Comparison of ENCODE assay signal across 32 cellular contexts in the genomic region with DNA sequence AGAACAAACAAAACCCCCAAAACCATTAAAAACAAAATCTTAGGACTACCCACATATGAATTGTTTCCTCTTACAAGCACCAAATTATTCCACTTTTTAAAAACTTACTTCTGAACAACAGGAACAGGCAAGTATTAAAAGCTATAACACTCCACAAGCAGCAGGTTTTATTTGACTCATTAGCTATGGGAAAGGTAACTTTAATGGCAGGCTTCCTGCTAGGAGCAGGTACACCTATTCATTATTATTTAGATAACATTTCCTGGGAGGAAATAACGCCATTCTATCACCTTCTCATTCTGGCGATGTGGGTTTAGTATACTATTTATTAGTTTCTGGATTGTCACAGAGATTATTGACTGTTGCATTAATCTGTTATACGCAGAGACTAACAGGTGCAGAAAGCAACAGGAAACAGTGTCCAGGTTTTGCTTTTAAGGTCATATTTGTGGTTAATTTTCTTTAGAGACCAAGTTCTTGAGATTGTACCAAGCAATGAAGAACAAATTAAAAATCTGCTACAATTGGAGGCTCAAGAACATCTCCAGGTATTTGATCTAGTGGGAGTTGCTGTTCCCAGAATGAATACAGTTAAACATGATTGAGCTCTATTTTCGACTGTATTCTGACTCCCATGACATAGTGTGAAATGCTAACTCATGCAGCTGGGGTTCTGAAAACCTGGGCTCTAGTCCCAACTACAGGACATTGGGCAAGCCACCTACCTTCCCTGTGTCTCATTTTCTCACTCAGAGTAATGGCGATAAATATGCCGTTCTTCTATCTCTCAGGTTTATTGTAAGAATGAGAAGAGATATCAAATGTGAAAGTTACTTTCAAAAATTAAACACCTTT. TPM values are rescaled to one million over a fixed set of nuclear protein-coding genes. Genes with fewer than 3 reads are reported as not detected.
A peak's percentile ranks its signal among the peaks of the same experiment; 100 is the strongest.
DNase-seq lines count a peak whose midpoint lies in the region; ATAC-seq, FAIRE-seq and TF ChIP-seq lines count a peak whose summit lies in the region.
"Had no signal": no experiment of that assay in that cellular context is flagged by ENCODE, and none has a peak within 500 bp of the region (broad histone marks: within the 10 kb centered on the region; RNA-seq: fewer than 3 reads in every experiment).

No MANE protein-coding gene starts in this region.

- 18% methylated on average over 6 of the region's 6 CpGs for WGBS in K562 (ENCODE audit: insufficient coverage, low coverage, missing lambda C conversion rate)
- WGBS in small intestine, 3 donors, result 51 to 66% (median 56%) methylated on average over 6 of the region's 6 CpGs

- POLR2A ChIA-PET in K562 (lab: Yijun Ruan, JAX), result interaction anchor here (0.6 kb wide), 1 partner anchor 28 kb away, joined by 3 read pairs; no protein-coding TSS in a partner anchor

- no peak for TF ChIP-seq RAD21 in K562 (CRISPR knock-in tag; conservative IDR thresholded peaks at IDR 0.05 in 1 of 2, IDR thresholded peaks at IDR 0.05 in 1 of 2)

- intact Hi-C loops in K562 (cut with micrococcal nuclease), result no loop called here

- no peak overlapping the region for H3K4me3 Mint-ChIP-seq in activated naive CD8-positive, alpha-beta T cell treated with anti-CD3 and anti-CD28 coated beads, Interleukin-2, amount 50 U/mL, for 24 hours
- H3K4me3 Mint-ChIP-seq: CD4-positive, alpha-beta T cell; T-cell had no signal

- peak; percentile 27 for DNase-seq in NCI-H2107 treated with DMSO at 0.1 percent for 48 hours (lab: John Stamatoyannopoulos, UW; ENCODE audit: unreplicated experiment)
- DNase-seq in NCI-H2107 (lab: John Stamatoyannopoulos, UW), result no peak
- peak; percentile 55 for DNase-seq in NCI-H2081 treated with DMSO at 0.1 percent for 48 hours (lab: John Stamatoyannopoulos, UW)
- DNase-seq in K562 (ENCODE audit: extremely low read depth in 1 of 4, low spot score in 3 of 4), result no peak
- peak; percentile 22 for DNase-seq in small intestine
- DNase-seq in activated naive CD8-positive, alpha-beta T cell treated with anti-CD3 and anti-CD28 coated beads, Interleukin-2, amount 50 U/mL, for 24 hours, result no peak
- DNase-seq: 8988T; AML-193; CD4-positive, alpha-beta T cell; DMS79; GF-D8; HCEC 1CT; Kasumi-1; NCI-H187 treated with DMSO at 0.1 percent for 48 hours; NCI-H2171; NCI-H226; NCI-H510A treated with DMSO at 0.1 percent for 48 hours; NCI-H82; SHP77; T-cell had no signal

- H2AFZ ChIP-seq in K562 (ENCODE audit: low read depth, low read length), result no peak overlapping the region

- no peak overlapping the region for H3K4me3 ChIP-seq in K562
- no peak overlapping the region for H3K4me3 ChIP-seq in small intestine (ENCODE audit: low read depth in 1 of 2, low read length in 2 of 2)
- H3K4me3 ChIP-seq: BLaER1 treated with 17β-estradiol and CSF1 and Interleukin-3, amounts not matched to agents 10 nM and 100 nM had no signal

- no peak overlapping the region for H3K4me2 ChIP-seq in K562 (ENCODE audit: insufficient read depth, low read length)
- H3K4me2 ChIP-seq: BLaER1 treated with 17β-estradiol and CSF1 and Interleukin-3, amounts not matched to agents 10 nM and 100 nM had no signal

- peaks cover 14 to 15% of the 10 kb centered on the region in 2 experiments; a peak in 3 of 5 replicates for H3K27me3 ChIP-seq in K562 (ENCODE audit: control insufficient read depth in 2 of 2, insufficient read depth in 2 of 2, low read length in 2 of 2)
- H3K27me3 ChIP-seq in small intestine (ENCODE audit: control insufficient read depth in 2 of 2, insufficient read depth in 2 of 2, low read length in 2 of 2), result no peaks in the 10 kb centered on the region

- CTCF ChIA-PET in K562 (lab: Yijun Ruan, JAX; ENCODE audit: low intra/inter-chr PET ratio), result no interaction called here

- H3K9me3 Mint-ChIP-seq in activated naive CD8-positive, alpha-beta T cell treated with anti-CD3 and anti-CD28 coated beads, Interleukin-2, amount 50 U/mL, for 24 hours, result no peaks in the 10 kb centered on the region
- H3K9me3 Mint-ChIP-seq: CD4-positive, alpha-beta T cell; T-cell had no signal

- TF ChIP-seq POLR2A in K562 (conservative IDR thresholded peaks at IDR 0.05), result no peak

- H3K27me3 Mint-ChIP-seq in activated naive CD8-positive, alpha-beta T cell treated with anti-CD3 and anti-CD28 coated beads, Interleukin-2, amount 50 U/mL, for 24 hours, result peaks cover 7% of the 10 kb centered on the region
- H3K27me3 Mint-ChIP-seq: CD4-positive, alpha-beta T cell had no signal

- H3K27ac ChIP-seq in K562 (ENCODE audit: extremely low read depth, low read depth, low read length), result no peak overlapping the region
- H3K27ac ChIP-seq in small intestine (ENCODE audit: low read depth in 1 of 2, low read length in 1 of 2), result no peak overlapping the region
- H3K27ac ChIP-seq: BLaER1 treated with 17β-estradiol and CSF1 and Interleukin-3, amounts not matched to agents 10 nM and 100 nM; RWPE1 had no signal

- H3K27ac Mint-ChIP-seq in activated naive CD8-positive, alpha-beta T cell treated with anti-CD3 and anti-CD28 coated beads, Interleukin-2, amount 50 U/mL, for 24 hours, result no peak overlapping the region
- H3K27ac Mint-ChIP-seq: CD4-positive, alpha-beta T cell; T-cell had no signal

- H3K4me1 Mint-ChIP-seq in activated naive CD8-positive, alpha-beta T cell treated with anti-CD3 and anti-CD28 coated beads, Interleukin-2, amount 50 U/mL, for 24 hours, result peaks cover 3% of the 10 kb centered on the region

- H3K9me1 ChIP-seq in K562 (ENCODE audit: control insufficient read depth, insufficient read depth, low read length), result no peaks in the 10 kb centered on the region

- FAIRE-seq in K562 (lab: Jason Lieb, UNC) (no peak), small intestine (lab: Jason Lieb, UNC) (no peak)
- FAIRE-seq: GM12891, GM19239, H1, HepG2 had no signal

- TF ChIP-seq EP300 in K562 (IDR thresholded peaks at IDR 0.05; ENCODE audit: low read length), result no peak

- H3K4me1 ChIP-seq in K562 (replicated peaks in 1 of 2; ENCODE audit: control insufficient read depth in 2 of 2, insufficient read depth in 2 of 2, low read length in 2 of 2), result peaks cover 8 to 9% of the 10 kb centered on the region in 2 experiments; a peak in 4 of 5 replicates
- no peaks in the 10 kb centered on the region for H3K4me1 ChIP-seq in small intestine (ENCODE audit: control insufficient read depth in 2 of 2, insufficient read depth in 1 of 2, low read depth in 1 of 2, low read length in 1 of 2)

- no peaks in the 10 kb centered on the region for H3K79me2 ChIP-seq in K562 (ENCODE audit: control insufficient read depth, insufficient read depth, low read length)

- BruUV-seq in K562 (replicated peaks; lab: Mats Ljungman, UMichigan), result no TSS peak

- H4K20me1 ChIP-seq in K562 (replicated peaks; ENCODE audit: control insufficient read depth, insufficient read depth, low read length), result no peaks in the 10 kb centered on the region
- H4K20me1 ChIP-seq: BLaER1 treated with 17β-estradiol and CSF1 and Interleukin-3, amounts not matched to agents 10 nM and 100 nM had no signal

- TF ChIP-seq CTCF in K562 (IDR thresholded peaks at IDR 0.05 in 2 of 3, conservative IDR thresholded peaks at IDR 0.05 in 1 of 3; ENCODE audit: insufficient read depth in 2 of 3, low read depth in 1 of 3, low read length in 3 of 3), result no peak

- H3K9ac ChIP-seq in K562 (ENCODE audit: insufficient read depth in 1 of 2, low read depth in 2 of 2, low read length in 2 of 2), result no peak overlapping the region
- H3K9ac ChIP-seq: BLaER1 treated with 17β-estradiol and CSF1 and Interleukin-3, amounts not matched to agents 10 nM and 100 nM had no signal

- in situ Hi-C loops in K562 (cut with MboI), result no loop called here

- ATAC-seq in K562 (no peak), HG03175 (IDR thresholded peaks at IDR 0.05; ENCODE audit: unreplicated experiment) (no peak), HG03469 (IDR thresholded peaks at IDR 0.05; ENCODE audit: unreplicated experiment) (no peak)
- ATAC-seq in activated naive CD8-positive, alpha-beta T cell treated with anti-CD3 and anti-CD28 coated beads, Interleukin-2, amount 50 U/mL, for 24 hours, result no peak
- ATAC-seq: HepG2, T-cell had no signal

- no peaks in the 10 kb centered on the region for H3K36me3 Mint-ChIP-seq in activated naive CD8-positive, alpha-beta T cell treated with anti-CD3 and anti-CD28 coated beads, Interleukin-2, amount 50 U/mL, for 24 hours (ENCODE audit: low read depth)
- H3K36me3 Mint-ChIP-seq: T-cell had no signal

- H3K36me3 ChIP-seq in K562 (ENCODE audit: control insufficient read depth, insufficient read depth, low read length), result no peaks in the 10 kb centered on the region
- H3K36me3 ChIP-seq in small intestine (ENCODE audit: control insufficient read depth in 2 of 2, insufficient read depth in 2 of 2, low read length in 2 of 2), result no peaks in the 10 kb centered on the region
- H3K36me3 ChIP-seq: BLaER1 treated with 17β-estradiol and CSF1 and Interleukin-3, amounts not matched to agents 10 nM and 100 nM had no signal

- H3K9me3 ChIP-seq in K562 (replicated peaks; ENCODE audit: control insufficient read depth, insufficient read depth, low read depth, low read length) (no peaks in the 10 kb centered on the region), small intestine (ENCODE audit: control insufficient read depth, low read depth) (no peaks in the 10 kb centered on the region)
- H3K9me3 ChIP-seq: BLaER1 treated with 17β-estradiol and CSF1 and Interleukin-3, amounts not matched to agents 10 nM and 100 nM had no signal

RNA-seq across cellular contexts. Expression of gene CPA2, which starts 2.0 kb away (rescaled TPM):
- total RNA-seq in K562 (2011; cell fraction: chromatin; rRNA removed; ENCODE audit: low replicate concordance), result 0.28 and 0.65 TPM in 2 replicates
- not detected in 2 replicates for total RNA-seq in K562 (2011; cell fraction: nucleolus; rRNA removed)
- total RNA-seq in K562 (2011; cell fraction: nucleoplasm; rRNA removed), result 0.46 TPM in 1 of 2 replicates, not detected in the other
- 0.24 TPM in 1 of 2 replicates, not detected in the other for total RNA-seq in K562 (2014; rRNA removed)
- not detected in 2 replicates for total RNA-seq in K562 (2014; rRNA removed; fragmentation: Illumina TruSeq; extraction: Trizol)
- not detected in 2 replicates for total RNA-seq in K562 (2015; rRNA removed; fragmentation: Illumina TruSeq; extraction: Trizol)
- total RNA-seq in K562 (2021), result 0.84 and 1.2 TPM in 2 replicates
- 0.11 TPM in 1 of 2 replicates, not detected in the other for polyA plus RNA-seq in K562 (2011; rRNA removed)
- polyA plus RNA-seq in K562 (2011; cell fraction: cytosol; rRNA removed), result not detected in 2 replicates
- polyA plus RNA-seq in K562 (2011; cell fraction: nucleus; rRNA removed), result 0.15 and 0.37 TPM in 2 replicates
- 0.18 TPM in 1 of 2 replicates, not detected in the other for polyA plus RNA-seq in K562 (2012)
- polyA plus RNA-seq in K562 (2014; fragmentation: Illumina TruSeq; extraction: Trizol), result 0.09 TPM in 1 of 2 replicates, not detected in the other
- under 1 TPM in 1 of 2 experiments, not detected in 1; 0.04 TPM for polyA plus RNA-seq in K562 (2014; fragmentation: Nextera tagmentation; extraction: Ambion mirVana)
- polyA plus RNA-seq in K562 (2014; rRNA removed), result 0.05 and 0.20 TPM in 2 replicates
- not detected in 2 replicates for polyA minus RNA-seq in K562 (2011; rRNA and poly(A)+ RNA removed)
- polyA minus RNA-seq in K562 (2011; cell fraction: cytosol; rRNA and poly(A)+ RNA removed), result not detected in 2 replicates
- polyA minus RNA-seq in K562 (2011; cell fraction: nucleus; rRNA and poly(A)+ RNA removed), result not detected in 2 replicates
- polyA plus RNA-seq in small intestine, result 10 to 100 TPM; 12.9 to 25.4 (median 14.1) TPM
- total RNA-seq: CD4-positive, alpha-beta T cell; H1; HepG2; HT1080; MCF 10A; SK-MEL-5; T-helper 2 cell treated with Interferon-gamma antibody and Interleukin-4, amounts not matched to agents 100 ng/mL and 5 ng/mL, for 36 hours had no signal
- polyA plus RNA-seq: HepG2 had no signal

RNA-seq across cellular contexts. Expression of gene CPA4, which starts 24.3 kb away (rescaled TPM):
- total RNA-seq in K562 (2011; cell fraction: chromatin; rRNA removed; ENCODE audit: low replicate concordance), result 0.79 TPM in 1 of 2 replicates, not detected in the other
- total RNA-seq in K562 (2011; cell fraction: nucleolus; rRNA removed), result 0.13 TPM in 1 of 2 replicates, not detected in the other
- not detected in 2 replicates for total RNA-seq in K562 (2011; cell fraction: nucleoplasm; rRNA removed)
- not detected in 2 replicates for total RNA-seq in K562 (2014; rRNA removed)
- not detected in 2 replicates for total RNA-seq in K562 (2014; rRNA removed; fragmentation: Illumina TruSeq; extraction: Trizol)
- not detected in 2 replicates for total RNA-seq in K562 (2015; rRNA removed; fragmentation: Illumina TruSeq; extraction: Trizol)
- total RNA-seq in K562 (2021), result not detected in 2 replicates
- 0.05 TPM in 1 of 2 replicates, not detected in the other for polyA plus RNA-seq in K562 (2011; rRNA removed)
- polyA plus RNA-seq in K562 (2011; cell fraction: cytosol; rRNA removed), result 0.04 and 0.06 TPM in 2 replicates
- polyA plus RNA-seq in K562 (2011; cell fraction: nucleus; rRNA removed), result 0.04 and 0.50 TPM in 2 replicates
- 0.04 and 0.08 TPM in 2 replicates for polyA plus RNA-seq in K562 (2012)
- not detected in 2 replicates for polyA plus RNA-seq in K562 (2014; fragmentation: Illumina TruSeq; extraction: Trizol)
- polyA plus RNA-seq in K562 (2014; fragmentation: Nextera tagmentation; extraction: Ambion mirVana), result not detected
- not detected in 2 replicates for polyA plus RNA-seq in K562 (2014; rRNA removed)
- polyA minus RNA-seq in K562 (2011; rRNA and poly(A)+ RNA removed), result not detected in 2 replicates
- polyA minus RNA-seq in K562 (2011; cell fraction: cytosol; rRNA and poly(A)+ RNA removed), result not detected in 2 replicates
- not detected in 2 replicates for polyA minus RNA-seq in K562 (2011; cell fraction: nucleus; rRNA and poly(A)+ RNA removed)
- polyA plus RNA-seq in small intestine, result under 1 TPM in 1 of 3 donors, not detected in 2; 0.09 TPM
- total RNA-seq: CD4-positive, alpha-beta T cell; H1; T-helper 2 cell treated with Interferon-gamma antibody and Interleukin-4, amounts not matched to agents 100 ng/mL and 5 ng/mL, for 36 hours had no signal

Comparison
In these comparisons a context has a peak if more than half of its experiments do, and no peak if none do; other contexts are left out.
1. DNase-seq: peak in NCI-H2107 treated with DMSO at 0.1 percent for 48 hours (single experiment), NCI-H2081 treated with DMSO at 0.1 percent for 48 hours (single experiment) and small intestine (single experiment); none in NCI-H2107 (single experiment), K562 (0 of 4) and activated naive CD8-positive, alpha-beta T cell treated with anti-CD3 and anti-CD28 coated beads, Interleukin-2, amount 50 U/mL, for 24 hours (single experiment).
2. RNA of gene CPA2, which starts 2.0 kb away (polyA plus RNA-seq): 12.9 to 25.4 TPM in small intestine; 0.04 to 0.37 TPM in K562; every median in the first group is over 10 times any median in the second.